Comparison of ENCODE assay signal across 8 cellular contexts in genomic region chr17:76696763-76697701, GRCh38. TPM values are rescaled to one million over a fixed set of nuclear protein-coding genes. Genes with fewer than 3 reads are reported as not detected.
A peak's percentile ranks its signal among the peaks of the same experiment; 100 is the strongest.
DNase-seq lines count a peak whose midpoint lies in the region; ATAC-seq and TF ChIP-seq lines count a peak whose summit lies in the region.
"Had no signal": no experiment of that assay in that cellular context is flagged by ENCODE, and none has a peak within 500 bp of the region (broad histone marks: within the 10 kb centered on the region; RNA-seq: fewer than 3 reads in every experiment).

No MANE protein-coding gene starts in this region.

- H3K9me3 ChIP-seq in thyroid gland: no peaks in the 10 kb centered on the region

- TF ChIP-seq POLR2A in thyroid gland (IDR thresholded peaks at IDR 0.05): no peak

- peak overlapping the region; percentile 49 to 87 (median 74) for H3K27ac ChIP-seq in thyroid gland

- H3K4me1 ChIP-seq in thyroid gland: peaks cover 54 to 91% of the 10 kb centered on the region in 2 donors

- no peak for TF ChIP-seq CTCF in thyroid gland (IDR thresholded peaks at IDR 0.05)

- intact Hi-C loops in thyroid gland (cut with DNase I): no loop called here

- 65 to 76% methylated on average over 23 to 25 of the region's 25 CpGs for WGBS in thyroid gland, 2 donors

- H3K4me3 ChIP-seq in thyroid gland (replicated peaks in 1 of 3): no peak overlapping the region

- H3K27me3 ChIP-seq in thyroid gland: no peaks in the 10 kb centered on the region

- ATAC-seq in GM21619 (IDR thresholded peaks at IDR 0.05; ENCODE audit: unreplicated experiment) (peak; percentile 86), HG03457 (IDR thresholded peaks at IDR 0.05; ENCODE audit: unreplicated experiment) (no peak), HG02852 (IDR thresholded peaks at IDR 0.05; ENCODE audit: unreplicated experiment) (no peak)

- DNase-seq in T1000 (lab: John Stamatoyannopoulos, UW) (peak; percentile 30), iris pigment epithelial cell (ENCODE audit: low read depth) (peak; percentile 89), thyroid gland (no peak), cortex of kidney (lab: John Stamatoyannopoulos, UW) (no peak)
- DNase-seq: NCI-H1930 had no signal

- no peaks in the 10 kb centered on the region for H3K36me3 ChIP-seq in thyroid gland

RNA-seq across cellular contexts. Expression of gene MXRA7, which starts 13.7 kb away (rescaled TPM):
- 100 to 1,000 TPM; 362 to 576 (median 421) TPM for total RNA-seq in thyroid gland

RNA-seq across cellular contexts. Expression of gene JMJD6, which starts 29.4 kb away (rescaled TPM):
- total RNA-seq in thyroid gland: 10 to 100 TPM; 12.2 to 24.2 (median 20.7) TPM

RNA-seq across cellular contexts. Expression of gene METTL23, which starts 29.6 kb away (rescaled TPM):
- 10 to 100 TPM; 33.6 to 58.3 (median 51.3) TPM for total RNA-seq in thyroid gland

RNA-seq across cellular contexts. Expression of gene SRSF2, which starts 40.1 kb away (rescaled TPM):
- 100 to 1,000 TPM; 269 to 614 (median 400) TPM for total RNA-seq in thyroid gland

RNA-seq across cellular contexts. Expression of gene MFSD11, which starts 40.9 kb away (rescaled TPM):
- total RNA-seq in thyroid gland: 10 to 100 TPM; 34.1 to 53.3 (median 44.3) TPM

Comparison
In these comparisons a context has a peak if more than half of its experiments do, and no peak if none do; other contexts are left out.
1. DNase-seq: peak in T1000 (single experiment) and iris pigment epithelial cell (single experiment); none in thyroid gland (0 of 2) and cortex of kidney (single experiment).